10 cellular contexts compared by ENCODE assay signal in the genomic region with DNA sequence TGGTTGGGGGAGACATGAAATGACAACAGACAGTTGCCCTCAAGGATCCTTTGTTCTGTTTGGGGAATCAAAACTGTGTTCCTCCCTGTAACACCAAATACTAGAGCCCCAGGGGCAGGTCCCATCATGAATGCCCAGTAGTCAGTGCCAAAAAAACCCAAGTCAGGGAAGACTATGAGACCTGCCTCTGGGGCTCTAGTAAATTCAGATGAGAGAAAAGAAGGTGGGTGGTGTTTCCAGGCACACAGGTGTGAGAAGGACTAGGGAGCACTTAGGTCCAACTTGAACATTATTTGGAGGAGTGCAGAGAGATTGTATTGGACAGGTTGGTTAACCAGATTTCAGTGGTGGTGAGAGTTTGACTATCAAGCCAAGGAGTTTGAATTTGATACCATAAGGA. TPM values are rescaled to one million over a fixed set of nuclear protein-coding genes. Genes with fewer than 3 reads are reported as not detected.
DNase-seq lines count a peak whose midpoint lies in the region; ATAC-seq and TF ChIP-seq lines count a peak whose summit lies in the region.
"Had no signal": no experiment of that assay in that cellular context is flagged by ENCODE, and none has a peak within 500 bp of the region (broad histone marks: within the 10 kb centered on the region; RNA-seq: fewer than 3 reads in every experiment).

No MANE protein-coding gene starts in this region.

- H3K4me1 Mint-ChIP-seq in activated naive CD4-positive, alpha-beta T cell treated with anti-CD3 and anti-CD28 coated beads for 36 hours (ENCODE audit: low read depth), result peaks cover 90% of the 10 kb centered on the region
- H3K4me1 Mint-ChIP-seq in activated CD8-positive, alpha-beta T cell treated with anti-CD3 and anti-CD28 coated beads for 36 hours (ENCODE audit: low read depth), result peaks cover 93% of the 10 kb centered on the region

- POLR2A ChIA-PET in activated CD8-positive, alpha-beta T cell treated with anti-CD3 and anti-CD28 coated beads for 36 hours (lab: Charles Lee), result interaction anchor here (1.1 to 24.7 kb wide), 7 partner anchors 10 to 75 kb away, joined by 3 to 1131 read pairs (median 15); partner anchors contain the start of gene IRF1

- H3K9me3 ChIP-seq in lung (ENCODE audit: control insufficient read depth in 2 of 2, insufficient read depth in 1 of 2, low read length in 1 of 2), result no peaks in the 10 kb centered on the region
- no peaks in the 10 kb centered on the region for H3K9me3 ChIP-seq in tibial nerve

- peaks cover 0 to 10% of the 10 kb centered on the region in 2 donors for H3K36me3 ChIP-seq in lung (ENCODE audit: control insufficient read depth in 2 of 2, insufficient read depth in 2 of 2, low read length in 2 of 2)
- peaks cover 0 to 9% (median 0%) of the 10 kb centered on the region in 3 donors for H3K36me3 ChIP-seq in tibial nerve

- H3K27ac Mint-ChIP-seq in activated naive CD4-positive, alpha-beta T cell treated with anti-CD3 and anti-CD28 coated beads for 36 hours, result peak overlapping the region; percentile 86
- H3K27ac Mint-ChIP-seq in activated naive CD4-positive, alpha-beta T cell treated with anti-CD3 and anti-CD28 coated beads, Interleukin-2, amount 50 U/mL, for 72 hours, result peak overlapping the region in 1 of 2 donors; percentile 90
- H3K27ac Mint-ChIP-seq in activated CD8-positive, alpha-beta T cell treated with anti-CD3 and anti-CD28 coated beads for 36 hours, result peak overlapping the region; percentile 84

- CTCF ChIA-PET in activated naive CD4-positive, alpha-beta T cell treated with anti-CD3 and anti-CD28 coated beads for 36 hours (lab: Charles Lee), result interaction anchor here (1.3 to 1.7 kb wide), 7 partner anchors 15 to 80 kb away, joined by 4 to 26 read pairs (median 12); no protein-coding TSS in a partner anchor
- CTCF ChIA-PET in activated CD8-positive, alpha-beta T cell treated with anti-CD3 and anti-CD28 coated beads for 36 hours (lab: Charles Lee), result interaction anchor here (1.3 to 1.7 kb wide), 4 partner anchors 15 to 51 kb away, joined by 3 to 16 read pairs (median 8); no protein-coding TSS in a partner anchor

- intact Hi-C loops in activated naive CD4-positive, alpha-beta T cell treated with anti-CD3 and anti-CD28 coated beads for 36 hours (cut with micrococcal nuclease), result loop anchor here (1.0 to 10.0 kb wide), 3 partner anchors 37 to 1693 kb away; partner anchors contain the start of gene TCF7
- intact Hi-C loops in activated CD8-positive, alpha-beta T cell treated with anti-CD3 and anti-CD28 coated beads for 36 hours (cut with micrococcal nuclease), result no loop called here

- no peak for TF ChIP-seq EP300 in tibial nerve (IDR thresholded peaks at IDR 0.05)

- H3K4me3 ChIP-seq in lung (no peak overlapping the region), tibial nerve (no peak overlapping the region)

- no peaks in the 10 kb centered on the region for H3K27me3 Mint-ChIP-seq in activated naive CD4-positive, alpha-beta T cell treated with anti-CD3 and anti-CD28 coated beads for 36 hours (ENCODE audit: low read depth)
- H3K27me3 Mint-ChIP-seq in activated CD8-positive, alpha-beta T cell treated with anti-CD3 and anti-CD28 coated beads for 36 hours, result no peaks in the 10 kb centered on the region

- peak overlapping the region; percentile 70 to 78 for H3K27ac ChIP-seq in lung (ENCODE audit: low read depth in 1 of 2, low read length in 1 of 2)
- peak overlapping the region in 3 of 4 donors; percentile 79 to 86 (median 79) for H3K27ac ChIP-seq in tibial nerve

- no peak for ATAC-seq in activated naive CD4-positive, alpha-beta T cell treated with anti-CD3 and anti-CD28 coated beads, Interleukin-2, amount 50 U/mL, for 72 hours
- no peak for ATAC-seq in activated CD8-positive, alpha-beta T cell treated with anti-CD3 and anti-CD28 coated beads for 36 hours
- ATAC-seq in lung (ENCODE audit: insufficient read depth, low FRiP score), result no peak
- no peak for ATAC-seq in GM18520 (IDR thresholded peaks at IDR 0.05; ENCODE audit: unreplicated experiment)

- no peaks in the 10 kb centered on the region for H3K27me3 ChIP-seq in lung (ENCODE audit: control insufficient read depth, insufficient read depth)
- H3K27me3 ChIP-seq in tibial nerve, result no peaks in the 10 kb centered on the region

- no peak for TF ChIP-seq POLR2A in tibial nerve (IDR thresholded peaks at IDR 0.05)

- no peak for DNase-seq in activated naive CD4-positive, alpha-beta T cell treated with anti-CD3 and anti-CD28 coated beads for 36 hours
- DNase-seq in activated naive CD4-positive, alpha-beta T cell treated with anti-CD3 and anti-CD28 coated beads, Interleukin-2, amount 50 U/mL, for 72 hours (ENCODE audit: low spot score in 2 of 2), result no peak
- no peak for DNase-seq in activated CD8-positive, alpha-beta T cell treated with anti-CD3 and anti-CD28 coated beads for 36 hours
- DNase-seq in lung (ENCODE audit: low spot score), result no peak
- no peak for DNase-seq in tibial nerve (ENCODE audit: low spot score in 2 of 2)
- DNase-seq in GM20000 (ENCODE audit: low spot score), result no peak
- no peak for DNase-seq in pons (ENCODE audit: low spot score)
- DNase-seq: amniotic stem cell, retina had no signal

- H3K36me3 Mint-ChIP-seq in activated naive CD4-positive, alpha-beta T cell treated with anti-CD3 and anti-CD28 coated beads for 36 hours (ENCODE audit: low read depth), result peaks cover 22% of the 10 kb centered on the region
- H3K36me3 Mint-ChIP-seq in activated naive CD4-positive, alpha-beta T cell treated with anti-CD3 and anti-CD28 coated beads, Interleukin-2, amount 50 U/mL, for 72 hours, result peaks cover 16 to 21% of the 10 kb centered on the region in 2 donors
- peaks cover 47% of the 10 kb centered on the region for H3K36me3 Mint-ChIP-seq in activated CD8-positive, alpha-beta T cell treated with anti-CD3 and anti-CD28 coated beads for 36 hours (ENCODE audit: low read depth)

- H3K4me1 ChIP-seq in lung (ENCODE audit: control insufficient read depth in 2 of 2, insufficient read depth in 2 of 2, low read length in 2 of 2), result peaks cover 29 to 36% of the 10 kb centered on the region in 2 donors
- H3K4me1 ChIP-seq in tibial nerve, result peaks cover 0 to 87% (median 60%) of the 10 kb centered on the region in 4 donors

- no peak overlapping the region for H3K4me3 Mint-ChIP-seq in activated naive CD4-positive, alpha-beta T cell treated with anti-CD3 and anti-CD28 coated beads for 36 hours
- H3K4me3 Mint-ChIP-seq in activated CD8-positive, alpha-beta T cell treated with anti-CD3 and anti-CD28 coated beads for 36 hours, result peak overlapping the region; percentile 49

- H3K9me3 Mint-ChIP-seq in activated naive CD4-positive, alpha-beta T cell treated with anti-CD3 and anti-CD28 coated beads for 36 hours, result no peaks in the 10 kb centered on the region
- H3K9me3 Mint-ChIP-seq in activated naive CD4-positive, alpha-beta T cell treated with anti-CD3 and anti-CD28 coated beads, Interleukin-2, amount 50 U/mL, for 72 hours, result no peaks in the 10 kb centered on the region
- H3K9me3 Mint-ChIP-seq in activated CD8-positive, alpha-beta T cell treated with anti-CD3 and anti-CD28 coated beads for 36 hours, result no peaks in the 10 kb centered on the region

- no peak for TF ChIP-seq CTCF in activated CD8-positive, alpha-beta T cell treated with anti-CD3 and anti-CD28 coated beads for 36 hours (IDR thresholded peaks at IDR 0.05)
- TF ChIP-seq CTCF in lung (IDR thresholded peaks at IDR 0.05; ENCODE audit: control extremely low read depth, extremely low read depth) (no peak), tibial nerve (IDR thresholded peaks at IDR 0.05) (no peak), GM20000 (IDR thresholded peaks at IDR 0.05; ENCODE audit: extremely low read depth, missing control alignments) (no peak)

RNA-seq across cellular contexts. Expression of gene SLC22A5, which starts 51.9 kb away (rescaled TPM):
- total RNA-seq in activated naive CD4-positive, alpha-beta T cell treated with anti-CD3 and anti-CD28 coated beads for 36 hours, result 1 to 10 TPM; 3.1 to 3.6 TPM
- 1 to 10 TPM; 3.1 to 5.5 TPM for total RNA-seq in activated naive CD4-positive, alpha-beta T cell treated with anti-CD3 and anti-CD28 coated beads, Interleukin-2, amount 50 U/mL, for 72 hours
- 1 to 10 TPM; 4.0 to 4.1 TPM for total RNA-seq in activated CD8-positive, alpha-beta T cell treated with anti-CD3 and anti-CD28 coated beads for 36 hours
- total RNA-seq in lung (10 to 100 TPM in 1 of 2 donors, 1 to 10 TPM in 1; 8.5 to 12.7 TPM), tibial nerve (10 to 100 TPM; 11.3 to 19.0 (median 16.3) TPM)
- 1 to 10 TPM; 4.6 to 7.2 TPM for polyA plus RNA-seq in lung
